In genomic region chr1:198318092-198318491, GRCh38 we compare ENCODE assay signal across 1 cellular context.
TF ChIP-seq lines count a peak whose summit lies in the region.

No MANE protein-coding gene starts in this region.

TF ChIP-seq in GM23338, 12 proteins besides CTCF, POLR2A, EP300 and RAD21 (continued from another document):
- no peak for TF ChIP-seq ZNF462 (CRISPR knock-in tag; IDR thresholded peaks at IDR 0.05)
- no peak for TF ChIP-seq STAT1 (IDR thresholded peaks at IDR 0.05; ENCODE audit: unreplicated experiment)
- TF ChIP-seq EZH2 (IDR thresholded peaks at IDR 0.05; ENCODE audit: low read depth, unreplicated experiment) = no peak
- no peak for TF ChIP-seq REST (IDR thresholded peaks at IDR 0.05; ENCODE audit: unreplicated experiment)
- no peak for TF ChIP-seq CREB1 (CRISPR knock-in tag; IDR thresholded peaks at IDR 0.05; ENCODE audit: low read depth)
